ENCODE assay signal across 18 cellular contexts in genomic region chr11:45455536-45455935, GRCh38.
"Had no signal": no experiment of that assay in that cellular context is flagged by ENCODE, and none has a peak within 500 bp of the region (broad histone marks: within the 10 kb centered on the region; RNA-seq: fewer than 3 reads in every experiment).

No MANE protein-coding gene starts in this region.

- H3K27ac Mint-ChIP-seq: activated naive CD8-positive, alpha-beta T cell treated with anti-CD3 and anti-CD28 coated beads, Interleukin-2, amount 50 U/mL, for 24 hours; activated T-helper 17 cell treated with anti-CD3 and anti-CD28 coated beads, Interleukin-2, amount 50 U/mL, for 72 hours; naive thymus-derived CD4-positive, alpha-beta T cell; stimulated activated effector memory CD8-positive, alpha-beta T cell treated with anti-CD3 and anti-CD28 coated beads, Interleukin-12 subunit alpha, Interleukin-12 subunit beta, amount 100 ng/mL, for 72 hours had no signal

- H3K4me1 Mint-ChIP-seq: activated naive CD8-positive, alpha-beta T cell treated with anti-CD3 and anti-CD28 coated beads, Interleukin-2, amount 50 U/mL, for 24 hours; activated T-helper 17 cell treated with anti-CD3 and anti-CD28 coated beads, Interleukin-2, amount 50 U/mL, for 72 hours; naive thymus-derived CD4-positive, alpha-beta T cell; stimulated activated effector memory CD8-positive, alpha-beta T cell treated with anti-CD3 and anti-CD28 coated beads, Interleukin-12 subunit alpha, Interleukin-12 subunit beta, amount 100 ng/mL, for 72 hours had no signal

- H3K36me3 ChIP-seq: ascending aorta, breast epithelium, esophagus muscularis mucosa, gastroesophageal sphincter, pancreas, sigmoid colon, thyroid gland, uterus had no signal

- H3K27me3 ChIP-seq: ascending aorta, breast epithelium, pancreas, sigmoid colon, thyroid gland, uterus had no signal

- H3K4me3 Mint-ChIP-seq: activated naive CD8-positive, alpha-beta T cell treated with anti-CD3 and anti-CD28 coated beads, Interleukin-2, amount 50 U/mL, for 24 hours; activated T-helper 17 cell treated with anti-CD3 and anti-CD28 coated beads, Interleukin-2, amount 50 U/mL, for 72 hours; naive thymus-derived CD4-positive, alpha-beta T cell; stimulated activated effector memory CD8-positive, alpha-beta T cell treated with anti-CD3 and anti-CD28 coated beads, Interleukin-12 subunit alpha, Interleukin-12 subunit beta, amount 100 ng/mL, for 72 hours had no signal

- H3K36me3 Mint-ChIP-seq: naive thymus-derived CD4-positive, alpha-beta T cell; stimulated activated effector memory CD8-positive, alpha-beta T cell treated with anti-CD3 and anti-CD28 coated beads, Interleukin-12 subunit alpha, Interleukin-12 subunit beta, amount 100 ng/mL, for 72 hours had no signal

- H3K9me3 Mint-ChIP-seq: activated naive CD8-positive, alpha-beta T cell treated with anti-CD3 and anti-CD28 coated beads, Interleukin-2, amount 50 U/mL, for 24 hours; naive thymus-derived CD4-positive, alpha-beta T cell; stimulated activated effector memory CD8-positive, alpha-beta T cell treated with anti-CD3 and anti-CD28 coated beads, Interleukin-12 subunit alpha, Interleukin-12 subunit beta, amount 100 ng/mL, for 72 hours had no signal

- H3K9me3 ChIP-seq: ascending aorta, mucosa of descending colon, pancreas, thyroid gland, uterus had no signal

- H3K27ac ChIP-seq: ascending aorta, breast epithelium, esophagus muscularis mucosa, gastroesophageal sphincter, pancreas, sigmoid colon, thyroid gland, uterus had no signal

- H3K4me1 ChIP-seq: ascending aorta, breast epithelium, esophagus muscularis mucosa, gastroesophageal sphincter, pancreas, sigmoid colon, thyroid gland, uterus had no signal

- H3K4me3 ChIP-seq: ascending aorta, breast epithelium, esophagus muscularis mucosa, gastroesophageal sphincter, mucosa of descending colon, pancreas, sigmoid colon, thyroid gland, uterus had no signal

- DNase-seq: activated naive CD4-positive, alpha-beta T cell treated with Interleukin-2 at 50 U/mL for 16 hours; activated naive CD8-positive, alpha-beta T cell treated with anti-CD3 and anti-CD28 coated beads, Interleukin-2, amount 50 U/mL, for 24 hours; activated T-cell treated with anti-CD3 and anti-CD28 coated beads for 4 hours; islet precursor cell; mammary epithelial cell; mucosa of descending colon; naive thymus-derived CD4-positive, alpha-beta T cell; pancreas; sigmoid colon; stimulated activated CD4-positive, alpha-beta T cell treated with anti-CD3 and anti-CD28 coated beads, Interleukin-12 subunit alpha, Interleukin-12 subunit beta, amount 100 ng/mL, for 4 hours; thyroid gland; uterus had no signal
